18 cellular contexts compared by ENCODE assay signal in genomic region chr6:90583179-90583578, GRCh38. TPM values are rescaled to one million over a fixed set of nuclear protein-coding genes. Genes with fewer than 3 reads are reported as not detected.
DNase-seq lines count a peak whose midpoint lies in the region; ATAC-seq and TF ChIP-seq lines count a peak whose summit lies in the region.
"Had no signal": no experiment of that assay in that cellular context is flagged by ENCODE, and none has a peak within 500 bp of the region (broad histone marks: within the 10 kb centered on the region; RNA-seq: fewer than 3 reads in every experiment).

No MANE protein-coding gene starts in this region.

- peaks cover 6 to 15% of the 10 kb centered on the region in 2 donors for H3K36me3 Mint-ChIP-seq in activated naive CD4-positive, alpha-beta T cell treated with anti-CD3 and anti-CD28 coated beads, Interleukin-2, amount 50 U/mL, for 72 hours
- H3K36me3 Mint-ChIP-seq in type B pancreatic cell = no peaks in the 10 kb centered on the region
- no peaks in the 10 kb centered on the region for H3K36me3 Mint-ChIP-seq in mesothelial cell of epicardium

- H3K27ac ChIP-seq in fibroblast of lung (ENCODE audit: insufficient read depth, low read length) = no peak overlapping the region

- H3K4me2 ChIP-seq in fibroblast of lung (ENCODE audit: extremely low read depth, insufficient read depth, low read length) = no peak overlapping the region

- H2AFZ ChIP-seq in fibroblast of lung (ENCODE audit: low read length) = no peak overlapping the region

- H3K4me1 Mint-ChIP-seq in type B pancreatic cell (ENCODE audit: unreplicated experiment) (peaks cover 24% of the 10 kb centered on the region), mesothelial cell of epicardium (peaks cover 29% of the 10 kb centered on the region)

- no peaks in the 10 kb centered on the region for H3K36me3 ChIP-seq in fibroblast of lung (ENCODE audit: control insufficient read depth, insufficient read depth, low read length)

- H3K27me3 ChIP-seq in fibroblast of lung (ENCODE audit: control insufficient read depth, insufficient read depth, low read length) = no peaks in the 10 kb centered on the region

- H3K27me3 Mint-ChIP-seq in type B pancreatic cell (peaks cover 5% of the 10 kb centered on the region), mesothelial cell of epicardium (ENCODE audit: low read depth) (peaks cover under 1% of the 10 kb centered on the region)

- no peaks in the 10 kb centered on the region for H3K9me3 Mint-ChIP-seq in activated naive CD4-positive, alpha-beta T cell treated with anti-CD3 and anti-CD28 coated beads, Interleukin-2, amount 50 U/mL, for 72 hours
- H3K9me3 Mint-ChIP-seq in type B pancreatic cell = no peaks in the 10 kb centered on the region
- no peaks in the 10 kb centered on the region for H3K9me3 Mint-ChIP-seq in mesothelial cell of epicardium
- H3K9me3 Mint-ChIP-seq: activated CD4-positive, alpha-beta T cell treated with anti-CD3 and anti-CD28 coated beads, Interleukin-2, amount 10 ng/mL, durations not matched to agents 7 days and 5 days; CD8-positive, alpha-beta T cell had no signal

- peak overlapping the region; percentile 24 for H3K4me3 Mint-ChIP-seq in type B pancreatic cell
- no peak overlapping the region for H3K4me3 Mint-ChIP-seq in mesothelial cell of epicardium
- H3K4me3 Mint-ChIP-seq: activated CD4-positive, alpha-beta T cell treated with anti-CD3 and anti-CD28 coated beads, Interleukin-2, amount 10 ng/mL, durations not matched to agents 7 days and 5 days; CD8-positive, alpha-beta T cell had no signal

- ATAC-seq in activated naive CD4-positive, alpha-beta T cell treated with anti-CD3 and anti-CD28 coated beads, Interleukin-2, amount 50 U/mL, for 72 hours = peak; percentile 7 to 35
- ATAC-seq: CD8-positive, alpha-beta T cell; K562; left colon had no signal

- H4K20me1 ChIP-seq in fibroblast of lung (ENCODE audit: control insufficient read depth, extremely low read depth, insufficient read depth, low read length) = peaks cover 5% of the 10 kb centered on the region

- no peak for DNase-seq in activated naive CD4-positive, alpha-beta T cell treated with anti-CD3 and anti-CD28 coated beads, Interleukin-2, amount 50 U/mL, for 72 hours (ENCODE audit: low spot score in 2 of 2)
- DNase-seq in activated naive CD4-positive, alpha-beta T cell treated with Interleukin-2 at 50 U/mL for 16 hours = no peak
- DNase-seq in RKO (ENCODE audit: low spot score) (peak; percentile 9), fibroblast of lung (ENCODE audit: low read depth in 2 of 2) (peak; percentile 11 to 16), type B pancreatic cell (ENCODE audit: extremely low spot score, unreplicated experiment) (no peak), mesothelial cell of epicardium (ENCODE audit: low spot score in 2 of 2, unreplicated experiment in 2 of 2) (no peak), germinal center (ENCODE audit: low spot score) (no peak), NCI-H187 treated with DMSO at 0.1 percent for 48 hours (lab: John Stamatoyannopoulos, UW) (no peak)
- DNase-seq: activated CD4-positive, alpha-beta T cell treated with anti-CD3 and anti-CD28 coated beads, Interleukin-2, amount 10 ng/mL, durations not matched to agents 7 days and 5 days; amniotic stem cell; caudate nucleus; CD8-positive, alpha-beta T cell; DMS79 treated with DMSO at 0.1 percent for 48 hours; erythroblast; left colon; NCI-H1092; NCI-H526 had no signal

- H3K9me3 ChIP-seq in fibroblast of lung (ENCODE audit: control insufficient read depth, insufficient read depth, low read depth, low read length) = no peaks in the 10 kb centered on the region

- peaks cover 65% of the 10 kb centered on the region for H3K79me2 ChIP-seq in fibroblast of lung (ENCODE audit: control insufficient read depth, insufficient read depth, low read length)

- peaks cover 4% of the 10 kb centered on the region for H3K4me1 ChIP-seq in fibroblast of lung (ENCODE audit: control insufficient read depth, extremely low read depth, insufficient read depth, low read length)

- TF ChIP-seq CTCF in fibroblast of lung (conservative IDR thresholded peaks at IDR 0.05 in 1 of 2, IDR thresholded peaks at IDR 0.05 in 1 of 2; ENCODE audit: low read depth in 1 of 2, low read length in 2 of 2) = no peak
- TF ChIP-seq CTCF in type B pancreatic cell (conservative IDR thresholded peaks at IDR 0.05) = no peak
- TF ChIP-seq CTCF in mesothelial cell of epicardium (IDR thresholded peaks at IDR 0.05; ENCODE audit: unreplicated experiment) = no peak

- H3K4me3 ChIP-seq in fibroblast of lung (replicated peaks in 1 of 4; ENCODE audit: control extremely low read depth in 1 of 4, insufficient read depth in 1 of 4, low read depth in 3 of 4, low read length in 4 of 4) = no peak overlapping the region
- H3K4me3 ChIP-seq: K562 had no signal

- peak overlapping the region in 1 of 2 donors; percentile 82 for H3K27ac Mint-ChIP-seq in activated naive CD4-positive, alpha-beta T cell treated with anti-CD3 and anti-CD28 coated beads, Interleukin-2, amount 50 U/mL, for 72 hours
- no peak overlapping the region for H3K27ac Mint-ChIP-seq in type B pancreatic cell
- no peak overlapping the region for H3K27ac Mint-ChIP-seq in mesothelial cell of epicardium
- H3K27ac Mint-ChIP-seq: activated CD4-positive, alpha-beta T cell treated with anti-CD3 and anti-CD28 coated beads, Interleukin-2, amount 10 ng/mL, durations not matched to agents 7 days and 5 days; CD8-positive, alpha-beta T cell had no signal

- no peak overlapping the region for H3K9ac ChIP-seq in fibroblast of lung (ENCODE audit: insufficient read depth, low read length)

RNA-seq across cellular contexts. Expression of gene MAP3K7, which starts 3.7 kb away (rescaled TPM):
- total RNA-seq in activated naive CD4-positive, alpha-beta T cell treated with anti-CD3 and anti-CD28 coated beads, Interleukin-2, amount 50 U/mL, for 72 hours = 10 to 100 TPM; 34.5 to 36.4 TPM
- total RNA-seq in fibroblast of lung = 29.8 and 35.5 TPM in 2 replicates
- 40.6 and 48.6 TPM in 2 replicates for polyA plus RNA-seq in fibroblast of lung
- polyA plus RNA-seq in fibroblast of lung (2012) = 20.6 and 25.6 TPM in 2 replicates
- 12.6 and 14.8 TPM in 2 replicates for polyA minus RNA-seq in fibroblast of lung (ENCODE audit: low replicate concordance)
- total RNA-seq in type B pancreatic cell (ENCODE audit: low replicate concordance) = 20.2 and 34.1 TPM in 2 replicates
- total RNA-seq in mesothelial cell of epicardium = 34.7 to 35.9 TPM (median 35.6 TPM) in 3 replicates

Comparison
In these comparisons a context has a peak if more than half of its experiments do, and no peak if none do; other contexts are left out.
1. DNase-seq: peak in RKO (single experiment) and fibroblast of lung (2 of 2); none in activated naive CD4-positive, alpha-beta T cell treated with anti-CD3 and anti-CD28 coated beads, Interleukin-2, amount 50 U/mL, for 72 hours (0 of 2), activated naive CD4-positive, alpha-beta T cell treated with Interleukin-2 at 50 U/mL for 16 hours (single experiment), type B pancreatic cell (single experiment), mesothelial cell of epicardium (0 of 2), germinal center (single experiment) and NCI-H187 treated with DMSO at 0.1 percent for 48 hours (single experiment).